Comparison of ENCODE assay signal across 19 cellular contexts in genomic region chr1:70256664-70257063, GRCh38. TPM values are rescaled to one million over a fixed set of nuclear protein-coding genes. Genes with fewer than 3 reads are reported as not detected.
DNase-seq lines count a peak whose midpoint lies in the region; ATAC-seq and TF ChIP-seq lines count a peak whose summit lies in the region.
"Had no signal": no experiment of that assay in that cellular context is flagged by ENCODE, and none has a peak within 500 bp of the region (broad histone marks: within the 10 kb centered on the region; RNA-seq: fewer than 3 reads in every experiment).

No MANE protein-coding gene starts in this region.

- 100% methylated on average over 1 of the region's 1 CpG for WGBS in mammary epithelial cell (ENCODE audit: low coverage, missing lambda C conversion rate)

- dilution Hi-C loops in mammary epithelial cell (cut with HindIII; ENCODE audit: low sequenced_read_pairs) = no loop called here

- H3K4me1 ChIP-seq in mammary epithelial cell (ENCODE audit: insufficient read depth, low read length) = no peaks in the 10 kb centered on the region
- H3K4me1 ChIP-seq: BLaER1 had no signal

- H3K9ac ChIP-seq in mammary epithelial cell (ENCODE audit: insufficient read depth, low read length) = no peak overlapping the region
- H3K9ac ChIP-seq: BLaER1 had no signal

- TF ChIP-seq CTCF in MCF 10A (IDR thresholded peaks at IDR 0.05; ENCODE audit: unreplicated experiment) (no peak), mammary epithelial cell (conservative IDR thresholded peaks at IDR 0.05 in 1 of 2, IDR thresholded peaks at IDR 0.05 in 1 of 2; ENCODE audit: extremely low read depth in 1 of 2, insufficient read depth in 1 of 2, low read depth in 1 of 2, low read length in 2 of 2) (no peak)

- in situ Hi-C loops in mammary epithelial cell (cut with MboI; ENCODE audit: low sequenced_read_pairs in 2 of 2) = loop anchor here in 1 of 2 donors (25.0 kb wide), 1 partner anchor 181 kb away; no protein-coding TSS in a partner anchor

- peaks cover 14% of the 10 kb centered on the region for H3K36me3 ChIP-seq in mammary epithelial cell (ENCODE audit: insufficient read depth, low read length)

- no peak overlapping the region for H3K27ac ChIP-seq in mammary epithelial cell (ENCODE audit: insufficient read depth, low read depth, low read length)
- H3K27ac ChIP-seq: BLaER1 had no signal

- no peak overlapping the region for H2AFZ ChIP-seq in mammary epithelial cell (ENCODE audit: low read depth, low read length)

- BruUV-seq in MCF 10A (replicated peaks; lab: Mats Ljungman, UMichigan) = no TSS peak
- no TSS peak for BruUV-seq in mammary epithelial cell (replicated peaks; lab: Mats Ljungman, UMichigan)

- H3K27ac Mint-ChIP-seq in MCF 10A (ENCODE audit: low read depth, unreplicated experiment) = no peak overlapping the region
- H3K27ac Mint-ChIP-seq: CD8-positive, alpha-beta T cell had no signal

- H3K36me3 Mint-ChIP-seq in MCF 10A (ENCODE audit: insufficient read depth, unreplicated experiment) = peaks cover 23% of the 10 kb centered on the region

- no peaks in the 10 kb centered on the region for H4K20me1 ChIP-seq in mammary epithelial cell (ENCODE audit: insufficient read depth, low read length)

- H3K4me1 Mint-ChIP-seq in MCF 10A (ENCODE audit: insufficient read depth, unreplicated experiment) = no peaks in the 10 kb centered on the region

- H3K9me3 Mint-ChIP-seq in MCF 10A (ENCODE audit: unreplicated experiment) = no peaks in the 10 kb centered on the region
- H3K9me3 Mint-ChIP-seq: CD8-positive, alpha-beta T cell had no signal

- H3K9me3 ChIP-seq in mammary epithelial cell (replicated peaks; ENCODE audit: insufficient read depth, low read length) = no peaks in the 10 kb centered on the region
- H3K9me3 ChIP-seq: BLaER1, HAP-1 had no signal

- CTCF ChIA-PET in MCF 10A (lab: Yijun Ruan, JAX) = no interaction called here
- CTCF ChIA-PET in mammary epithelial cell (lab: Charles Lee; ENCODE audit: low non-redundant PET) = no interaction called here

- no peaks in the 10 kb centered on the region for H3K27me3 ChIP-seq in mammary epithelial cell (ENCODE audit: insufficient read depth, low read length)
- H3K27me3 ChIP-seq: BLaER1 had no signal

- no peak overlapping the region for H3K4me3 ChIP-seq in mammary epithelial cell (replicated peaks in 1 of 3; ENCODE audit: insufficient read depth in 1 of 3, low read depth in 2 of 3, low read length in 3 of 3)
- H3K4me3 ChIP-seq: BLaER1, HAP-1 had no signal

- POLR2A ChIA-PET in MCF 10A (lab: Yijun Ruan, JAX) = no interaction called here

- H3K4me3 Mint-ChIP-seq in MCF 10A (ENCODE audit: unreplicated experiment) = no peak overlapping the region
- H3K4me3 Mint-ChIP-seq: CD8-positive, alpha-beta T cell had no signal

- no peaks in the 10 kb centered on the region for H3K79me2 ChIP-seq in mammary epithelial cell (ENCODE audit: insufficient read depth, low read length)

- DNase-seq in MCF 10A (ENCODE audit: unreplicated experiment) = peak; percentile 11
- no peak for DNase-seq in mammary epithelial cell
- DNase-seq in UCSD-AML1 (lab: John Stamatoyannopoulos, UW; ENCODE audit: unreplicated experiment) = peak; percentile 5
- no peak for DNase-seq in left ventricle myocardium superior
- no peak for DNase-seq in ureter (ENCODE audit: low spot score)
- DNase-seq in EL = no peak
- DNase-seq in NCI-H1930 (lab: John Stamatoyannopoulos, UW) = no peak
- DNase-seq: Calu3; CD8-positive, alpha-beta T cell; DMS53; NCI-H1105; NCI-H1694 treated with DMSO at 0.1 percent for 48 hours; NCI-H2107; NCI-H510A; NCI-H748 treated with DMSO at 0.1 percent for 48 hours; NK-92 treated with Interleukin-12 subunit alpha and Interleukin-12 subunit beta, amount 100 ng/mL, for 24 hours; SHP77 had no signal

- intact Hi-C loops in MCF 10A (cut with micrococcal nuclease) (no loop called here), mammary epithelial cell (cut with micrococcal nuclease) (no loop called here), left ventricle myocardium superior (cut with micrococcal nuclease) (no loop called here)

- no peak overlapping the region for H3K4me2 ChIP-seq in mammary epithelial cell (ENCODE audit: insufficient read depth, low read depth, low read length)
- H3K4me2 ChIP-seq: BLaER1 had no signal

- peak; percentile 81 for ATAC-seq in left ventricle myocardium superior
- ATAC-seq: CD8-positive, alpha-beta T cell had no signal

- no peaks in the 10 kb centered on the region for H3K27me3 Mint-ChIP-seq in MCF 10A (ENCODE audit: insufficient read depth, unreplicated experiment)

RNA-seq across cellular contexts. Expression of gene SRSF11, which starts 35.5 kb away (rescaled TPM):
- total RNA-seq in MCF 10A (2022) (209 and 218 TPM in 2 replicates), mammary epithelial cell (100 to 1,000 TPM in 1 of 2 donors, 10 to 100 TPM in 1; 95.0 to 141 TPM), left ventricle myocardium superior (50.3 TPM), ureter (184 TPM)
- polyA plus RNA-seq in mammary epithelial cell = 116 TPM
- polyA minus RNA-seq in mammary epithelial cell = 57.2 TPM

RNA-seq across cellular contexts. Expression of gene LRRC40, which starts 51.3 kb away (rescaled TPM):
- 14.7 and 14.9 TPM in 2 replicates for total RNA-seq in MCF 10A (2022)
- 10 to 100 TPM; 18.2 to 20.7 TPM for total RNA-seq in mammary epithelial cell
- polyA plus RNA-seq in mammary epithelial cell = 9.8 TPM
- 7.4 TPM for polyA minus RNA-seq in mammary epithelial cell
- 9.8 TPM for total RNA-seq in left ventricle myocardium superior
- 13.1 TPM for total RNA-seq in ureter

Comparison
In these comparisons a context has a peak if more than half of its experiments do, and no peak if none do; other contexts are left out.
1. DNase-seq: peak in MCF 10A (single experiment) and UCSD-AML1 (single experiment); none in mammary epithelial cell (single experiment), left ventricle myocardium superior (single experiment), ureter (single experiment), EL (single experiment) and NCI-H1930 (0 of 2).